In genomic region chr9:68560131-68560844, GRCh38 we compare ENCODE assay signal across 8 cellular contexts. TPM values are rescaled to one million over a fixed set of nuclear protein-coding genes. Genes with fewer than 3 reads are reported as not detected.
DNase-seq lines count a peak whose midpoint lies in the region; ATAC-seq and TF ChIP-seq lines count a peak whose summit lies in the region.

No MANE protein-coding gene starts in this region.

- H3K36me3 Mint-ChIP-seq in CD14-positive monocyte, result peaks cover 5 to 8% of the 10 kb centered on the region in 2 donors

- peak; percentile 58 for ATAC-seq in GM21786 (IDR thresholded peaks at IDR 0.05; ENCODE audit: unreplicated experiment)

- peaks cover 0 to 5% (median 0%) of the 10 kb centered on the region in 7 donors for H3K9me3 Mint-ChIP-seq in CD14-positive monocyte

- H3K27ac Mint-ChIP-seq in CD14-positive monocyte, result peak overlapping the region; percentile 94 to 98 (median 96)

- peaks cover 98% of the 10 kb centered on the region for H3K4me1 Mint-ChIP-seq in CD14-positive monocyte

- peak; percentile 97 for DNase-seq in CD14-positive monocyte (ENCODE audit: low spot score)
- peak; percentile 91 for DNase-seq in SIG-M5 treated with dmso at 0.1 percent for 504 hours (lab: John Stamatoyannopoulos, UW; ENCODE audit: unreplicated experiment)
- peak; percentile 3 for DNase-seq in astrocyte of the hippocampus (ENCODE audit: low read depth, low spot score)
- DNase-seq in iPS-NIHi11 (ENCODE audit: low spot score), result peak; percentile 72
- DNase-seq in stimulated activated CD4-positive, alpha-beta T cell treated with anti-CD3 and anti-CD28 coated beads, Interleukin-1b, Interleukin-23, amount 100 ng/mL, for 48 hours, result peak; percentile 65
- no peak for DNase-seq in GM03348 (ENCODE audit: low spot score)
- DNase-seq in NCI-H2171 (lab: John Stamatoyannopoulos, UW), result no peak

- TF ChIP-seq CTCF in CD14-positive monocyte (IDR thresholded peaks at IDR 0.05), result peak; percentile 67

- peaks cover 0 to 3% (median 1%) of the 10 kb centered on the region in 3 donors for H3K27me3 Mint-ChIP-seq in CD14-positive monocyte (ENCODE audit: low read depth in 3 of 3)

- H3K4me3 Mint-ChIP-seq in CD14-positive monocyte, result peak overlapping the region; percentile 12 to 69

- intact Hi-C loops in CD14-positive monocyte (cut with micrococcal nuclease), result loop anchor here (2.0 to 10.0 kb wide), 2 partner anchors 13 to 55 kb away; no protein-coding TSS in a partner anchor

RNA-seq across cellular contexts. Expression of gene TMEM252, which starts 19.6 kb away (rescaled TPM):
- polyA plus RNA-seq in CD14-positive monocyte, result not detected

Comparison
In these comparisons a context has a peak if more than half of its experiments do, and no peak if none do; other contexts are left out.
1. DNase-seq: peak in CD14-positive monocyte (single experiment), SIG-M5 treated with dmso at 0.1 percent for 504 hours (single experiment), astrocyte of the hippocampus (single experiment), iPS-NIHi11 (single experiment) and stimulated activated CD4-positive, alpha-beta T cell treated with anti-CD3 and anti-CD28 coated beads, Interleukin-1b, Interleukin-23, amount 100 ng/mL, for 48 hours (single experiment); none in GM03348 (single experiment) and NCI-H2171 (single experiment).